In genomic region chr3:106247902-106248684, GRCh38 we compare ENCODE assay signal across 14 cellular contexts.
A peak's percentile ranks its signal among the peaks of the same experiment; 100 is the strongest.
DNase-seq lines count a peak whose midpoint lies in the region; ATAC-seq lines count a peak whose summit lies in the region.
"Had no signal": no experiment of that assay in that cellular context is flagged by ENCODE, and none has a peak within 500 bp of the region (broad histone marks: within the 10 kb centered on the region; RNA-seq: fewer than 3 reads in every experiment).

No MANE protein-coding gene starts in this region.

- H3K27me3 Mint-ChIP-seq in activated naive CD4-positive, alpha-beta T cell treated with anti-CD3 and anti-CD28 coated beads for 36 hours (ENCODE audit: low read depth) = no peaks in the 10 kb centered on the region
- no peaks in the 10 kb centered on the region for H3K27me3 Mint-ChIP-seq in activated naive CD8-positive, alpha-beta T cell treated with anti-CD3 and anti-CD28 coated beads, Interleukin-2, amount 10 ng/mL, durations not matched to agents 7 days and 5 days
- no peaks in the 10 kb centered on the region for H3K27me3 Mint-ChIP-seq in stimulated activated naive CD8-positive, alpha-beta T cell treated with anti-CD3 and anti-CD28 coated beads, Interleukin-15, Interleukin-2, amounts not matched to agents 100 ng/mL and 50 ng/mL, for 24 hours
- H3K27me3 Mint-ChIP-seq in immature natural killer cell (ENCODE audit: low read depth in 3 of 3) = no peaks in the 10 kb centered on the region
- no peaks in the 10 kb centered on the region for H3K27me3 Mint-ChIP-seq in effector memory CD8-positive, alpha-beta T cell
- H3K27me3 Mint-ChIP-seq: memory B cell had no signal

- H3K4me3 Mint-ChIP-seq in activated naive CD4-positive, alpha-beta T cell treated with anti-CD3 and anti-CD28 coated beads for 36 hours = no peak overlapping the region
- H3K4me3 Mint-ChIP-seq in activated naive CD8-positive, alpha-beta T cell treated with anti-CD3 and anti-CD28 coated beads, Interleukin-2, amount 10 ng/mL, durations not matched to agents 7 days and 5 days = peak overlapping the region; percentile 38
- no peak overlapping the region for H3K4me3 Mint-ChIP-seq in stimulated activated naive CD8-positive, alpha-beta T cell treated with anti-CD3 and anti-CD28 coated beads, Interleukin-15, Interleukin-2, amounts not matched to agents 100 ng/mL and 50 ng/mL, for 24 hours
- no peak overlapping the region for H3K4me3 Mint-ChIP-seq in immature natural killer cell
- H3K4me3 Mint-ChIP-seq in effector memory CD8-positive, alpha-beta T cell = no peak overlapping the region
- H3K4me3 Mint-ChIP-seq: memory B cell had no signal

- CTCF ChIA-PET in activated naive CD4-positive, alpha-beta T cell treated with anti-CD3 and anti-CD28 coated beads for 36 hours (lab: Charles Lee) = no interaction called here

- peaks cover 16% of the 10 kb centered on the region for H3K4me1 Mint-ChIP-seq in activated naive CD4-positive, alpha-beta T cell treated with anti-CD3 and anti-CD28 coated beads for 36 hours (ENCODE audit: low read depth)
- H3K4me1 Mint-ChIP-seq in activated naive CD8-positive, alpha-beta T cell treated with anti-CD3 and anti-CD28 coated beads, Interleukin-2, amount 10 ng/mL, durations not matched to agents 7 days and 5 days = peaks cover 21% of the 10 kb centered on the region
- peaks cover 33% of the 10 kb centered on the region for H3K4me1 Mint-ChIP-seq in stimulated activated naive CD8-positive, alpha-beta T cell treated with anti-CD3 and anti-CD28 coated beads, Interleukin-15, Interleukin-2, amounts not matched to agents 100 ng/mL and 50 ng/mL, for 24 hours (ENCODE audit: low read depth)
- no peaks in the 10 kb centered on the region for H3K4me1 Mint-ChIP-seq in immature natural killer cell
- H3K4me1 Mint-ChIP-seq in effector memory CD8-positive, alpha-beta T cell (ENCODE audit: low read depth in 2 of 2) = peaks cover 0 to 7% of the 10 kb centered on the region in 2 donors

- H3K36me3 Mint-ChIP-seq in activated naive CD4-positive, alpha-beta T cell treated with anti-CD3 and anti-CD28 coated beads for 36 hours (ENCODE audit: low read depth) = no peaks in the 10 kb centered on the region
- H3K36me3 Mint-ChIP-seq in activated naive CD8-positive, alpha-beta T cell treated with anti-CD3 and anti-CD28 coated beads, Interleukin-2, amount 10 ng/mL, durations not matched to agents 7 days and 5 days = peaks cover 34% of the 10 kb centered on the region
- peaks cover 13% of the 10 kb centered on the region for H3K36me3 Mint-ChIP-seq in stimulated activated naive CD8-positive, alpha-beta T cell treated with anti-CD3 and anti-CD28 coated beads, Interleukin-15, Interleukin-2, amounts not matched to agents 100 ng/mL and 50 ng/mL, for 24 hours (ENCODE audit: low read depth)
- H3K36me3 Mint-ChIP-seq in immature natural killer cell = peaks cover 0 to 13% (median 7%) of the 10 kb centered on the region in 3 donors
- peaks cover 4% of the 10 kb centered on the region for H3K36me3 Mint-ChIP-seq in effector memory CD8-positive, alpha-beta T cell (ENCODE audit: insufficient read depth)

- intact Hi-C loops in activated naive CD4-positive, alpha-beta T cell treated with anti-CD3 and anti-CD28 coated beads for 36 hours (cut with micrococcal nuclease) = no loop called here

- ATAC-seq in HG02798 (IDR thresholded peaks at IDR 0.05; ENCODE audit: poor library complexity, unreplicated experiment) = peak; percentile 73
- peak; percentile 71 for ATAC-seq in activated naive CD8-positive, alpha-beta T cell treated with anti-CD3 and anti-CD28 coated beads, Interleukin-2, amount 10 ng/mL, durations not matched to agents 7 days and 5 days (ENCODE audit: low read depth)
- ATAC-seq in effector memory CD8-positive, alpha-beta T cell (replicated peaks) = no peak
- ATAC-seq: psoas muscle had no signal

- peaks cover 14% of the 10 kb centered on the region for H3K9me3 Mint-ChIP-seq in activated naive CD4-positive, alpha-beta T cell treated with anti-CD3 and anti-CD28 coated beads for 36 hours
- peaks cover 11% of the 10 kb centered on the region for H3K9me3 Mint-ChIP-seq in activated naive CD8-positive, alpha-beta T cell treated with anti-CD3 and anti-CD28 coated beads, Interleukin-2, amount 10 ng/mL, durations not matched to agents 7 days and 5 days
- H3K9me3 Mint-ChIP-seq in stimulated activated naive CD8-positive, alpha-beta T cell treated with anti-CD3 and anti-CD28 coated beads, Interleukin-15, Interleukin-2, amounts not matched to agents 100 ng/mL and 50 ng/mL, for 24 hours = peaks cover 20% of the 10 kb centered on the region
- H3K9me3 Mint-ChIP-seq in immature natural killer cell = peaks cover 0 to 9% (median 2%) of the 10 kb centered on the region in 6 donors
- peaks cover 1 to 7% of the 10 kb centered on the region in 2 donors for H3K9me3 Mint-ChIP-seq in effector memory CD8-positive, alpha-beta T cell

- POLR2A ChIA-PET in activated naive CD8-positive, alpha-beta T cell treated with anti-CD3 and anti-CD28 coated beads, Interleukin-2, amount 10 ng/mL, durations not matched to agents 7 days and 5 days (lab: Charles Lee) = interaction anchor here (0.6 kb wide), 1 partner anchor 420 kb away, joined by 3 read pairs; no protein-coding TSS in a partner anchor

- peak; percentile 18 for DNase-seq in activated naive CD4-positive, alpha-beta T cell treated with anti-CD3 and anti-CD28 coated beads for 36 hours
- DNase-seq in activated naive CD4-positive, alpha-beta T cell treated with Interleukin-2 at 50 U/mL for 16 hours = no peak
- no peak for DNase-seq in activated naive CD8-positive, alpha-beta T cell treated with anti-CD3 and anti-CD28 coated beads, Interleukin-2, amount 10 ng/mL, durations not matched to agents 7 days and 5 days
- DNase-seq in immature natural killer cell = no peak
- no peak for DNase-seq in effector memory CD8-positive, alpha-beta T cell
- no peak for DNase-seq in stimulated activated CD4-positive, alpha-beta T cell treated with anti-CD3 and anti-CD28 coated beads, Interleukin-1b, Interleukin-23, amount 100 ng/mL, for 48 hours
- DNase-seq: activated T-cell treated with anti-CD3 and anti-CD28 coated beads, Interleukin-2, amount 50 U/mL, for 1 hour; GDM1; NCI-H1105 treated with DMSO at 0.1 percent for 48 hours; psoas muscle; transverse colon had no signal

- no peak overlapping the region for H3K27ac Mint-ChIP-seq in activated naive CD4-positive, alpha-beta T cell treated with anti-CD3 and anti-CD28 coated beads for 36 hours
- peak overlapping the region; percentile 62 for H3K27ac Mint-ChIP-seq in activated naive CD8-positive, alpha-beta T cell treated with anti-CD3 and anti-CD28 coated beads, Interleukin-2, amount 10 ng/mL, durations not matched to agents 7 days and 5 days
- H3K27ac Mint-ChIP-seq in stimulated activated naive CD8-positive, alpha-beta T cell treated with anti-CD3 and anti-CD28 coated beads, Interleukin-15, Interleukin-2, amounts not matched to agents 100 ng/mL and 50 ng/mL, for 24 hours = peak overlapping the region; percentile 5
- H3K27ac Mint-ChIP-seq in immature natural killer cell = no peak overlapping the region
- no peak overlapping the region for H3K27ac Mint-ChIP-seq in effector memory CD8-positive, alpha-beta T cell
- H3K27ac Mint-ChIP-seq: memory B cell had no signal

Comparison
In these comparisons a context has a peak if more than half of its experiments do, and no peak if none do; other contexts are left out.
1. H3K27ac Mint-ChIP-seq: peak in activated naive CD8-positive, alpha-beta T cell treated with anti-CD3 and anti-CD28 coated beads, Interleukin-2, amount 10 ng/mL, durations not matched to agents 7 days and 5 days (single experiment) and stimulated activated naive CD8-positive, alpha-beta T cell treated with anti-CD3 and anti-CD28 coated beads, Interleukin-15, Interleukin-2, amounts not matched to agents 100 ng/mL and 50 ng/mL, for 24 hours (single experiment); none in activated naive CD4-positive, alpha-beta T cell treated with anti-CD3 and anti-CD28 coated beads for 36 hours (single experiment), immature natural killer cell (0 of 6) and effector memory CD8-positive, alpha-beta T cell (0 of 2).